In genomic region chr7:130882396-130882795, GRCh38 we compare ENCODE assay signal across 14 cellular contexts.
DNase-seq lines count a peak whose midpoint lies in the region; ATAC-seq lines count a peak whose summit lies in the region.
"Had no signal": no experiment of that assay in that cellular context is flagged by ENCODE, and none has a peak within 500 bp of the region (broad histone marks: within the 10 kb centered on the region; RNA-seq: fewer than 3 reads in every experiment).

No MANE protein-coding gene starts in this region.

- no peaks in the 10 kb centered on the region for H3K9me3 ChIP-seq in SK-N-MC (ENCODE audit: low read depth, low read length)

- H3K4me1 Mint-ChIP-seq in activated naive CD4-positive, alpha-beta T cell treated with anti-CD3 and anti-CD28 coated beads, Interleukin-2, amount 10 ng/mL, durations not matched to agents 7 days and 5 days: peaks cover 27% of the 10 kb centered on the region
- H3K4me1 Mint-ChIP-seq in effector memory CD8-positive, alpha-beta T cell (ENCODE audit: low read depth in 2 of 2): peaks cover 25 to 26% of the 10 kb centered on the region in 2 donors
- peaks cover 42% of the 10 kb centered on the region for H3K4me1 Mint-ChIP-seq in stimulated activated naive CD8-positive, alpha-beta T cell treated with anti-CD3 and anti-CD28 coated beads, Interleukin-15, Interleukin-2, amounts not matched to agents 100 ng/mL and 50 ng/mL, for 24 hours (ENCODE audit: low read depth)

- H3K27me3 Mint-ChIP-seq in activated naive CD4-positive, alpha-beta T cell treated with anti-CD3 and anti-CD28 coated beads, Interleukin-2, amount 10 ng/mL, durations not matched to agents 7 days and 5 days: no peaks in the 10 kb centered on the region
- no peaks in the 10 kb centered on the region for H3K27me3 Mint-ChIP-seq in effector memory CD8-positive, alpha-beta T cell
- H3K27me3 Mint-ChIP-seq in stimulated activated naive CD8-positive, alpha-beta T cell treated with anti-CD3 and anti-CD28 coated beads, Interleukin-15, Interleukin-2, amounts not matched to agents 100 ng/mL and 50 ng/mL, for 24 hours: no peaks in the 10 kb centered on the region

- no peak overlapping the region for H3K4me3 Mint-ChIP-seq in activated naive CD4-positive, alpha-beta T cell treated with anti-CD3 and anti-CD28 coated beads, Interleukin-2, amount 10 ng/mL, durations not matched to agents 7 days and 5 days
- no peak overlapping the region for H3K4me3 Mint-ChIP-seq in effector memory CD8-positive, alpha-beta T cell
- H3K4me3 Mint-ChIP-seq in stimulated activated naive CD8-positive, alpha-beta T cell treated with anti-CD3 and anti-CD28 coated beads, Interleukin-15, Interleukin-2, amounts not matched to agents 100 ng/mL and 50 ng/mL, for 24 hours: no peak overlapping the region
- H3K4me3 Mint-ChIP-seq: T-helper 1 cell treated with Interleukin-12 subunit alpha and Interleukin-12 subunit beta and Interleukin-4 antibody, amounts not matched to agents 30 μg/mL and 1 μg/mL, for 36 hours had no signal

- CTCF ChIA-PET in activated naive CD4-positive, alpha-beta T cell treated with anti-CD3 and anti-CD28 coated beads, Interleukin-2, amount 10 ng/mL, durations not matched to agents 7 days and 5 days (lab: Charles Lee): interaction anchor here (0.6 to 2.0 kb wide), 2 partner anchors 12 to 15 kb away, joined by 3 to 10 read pairs; no protein-coding TSS in a partner anchor

- H3K9ac ChIP-seq in SK-N-MC (ENCODE audit: insufficient read length): no peak overlapping the region

- peaks cover 35 to 65% of the 10 kb centered on the region in 2 donors for H3K36me3 Mint-ChIP-seq in activated naive CD4-positive, alpha-beta T cell treated with anti-CD3 and anti-CD28 coated beads, Interleukin-2, amount 50 U/mL, for 72 hours
- H3K36me3 Mint-ChIP-seq in activated naive CD4-positive, alpha-beta T cell treated with anti-CD3 and anti-CD28 coated beads, Interleukin-2, amount 10 ng/mL, durations not matched to agents 7 days and 5 days: peaks cover 62% of the 10 kb centered on the region
- peaks cover 97% of the 10 kb centered on the region for H3K36me3 Mint-ChIP-seq in effector memory CD8-positive, alpha-beta T cell (ENCODE audit: insufficient read depth)
- peaks cover 89% of the 10 kb centered on the region for H3K36me3 Mint-ChIP-seq in stimulated activated naive CD8-positive, alpha-beta T cell treated with anti-CD3 and anti-CD28 coated beads, Interleukin-15, Interleukin-2, amounts not matched to agents 100 ng/mL and 50 ng/mL, for 24 hours (ENCODE audit: low read depth)

- peak overlapping the region; percentile 49 for H3K27ac ChIP-seq in SK-N-MC
- H3K27ac ChIP-seq: hepatocyte, HL-60 had no signal

- no peaks in the 10 kb centered on the region for H3K9me3 Mint-ChIP-seq in activated naive CD4-positive, alpha-beta T cell treated with anti-CD3 and anti-CD28 coated beads, Interleukin-2, amount 50 U/mL, for 72 hours
- H3K9me3 Mint-ChIP-seq in activated naive CD4-positive, alpha-beta T cell treated with anti-CD3 and anti-CD28 coated beads, Interleukin-2, amount 10 ng/mL, durations not matched to agents 7 days and 5 days: no peaks in the 10 kb centered on the region
- H3K9me3 Mint-ChIP-seq in effector memory CD8-positive, alpha-beta T cell: no peaks in the 10 kb centered on the region
- H3K9me3 Mint-ChIP-seq in stimulated activated naive CD8-positive, alpha-beta T cell treated with anti-CD3 and anti-CD28 coated beads, Interleukin-15, Interleukin-2, amounts not matched to agents 100 ng/mL and 50 ng/mL, for 24 hours: no peaks in the 10 kb centered on the region
- H3K9me3 Mint-ChIP-seq: T-helper 1 cell treated with Interleukin-12 subunit alpha and Interleukin-12 subunit beta and Interleukin-4 antibody, amounts not matched to agents 30 μg/mL and 1 μg/mL, for 36 hours had no signal

- peak in 1 of 2 donors; percentile 7 for ATAC-seq in activated naive CD4-positive, alpha-beta T cell treated with anti-CD3 and anti-CD28 coated beads, Interleukin-2, amount 50 U/mL, for 72 hours
- ATAC-seq in effector memory CD8-positive, alpha-beta T cell (replicated peaks): no peak
- ATAC-seq in GM18861 (IDR thresholded peaks at IDR 0.05; ENCODE audit: unreplicated experiment) (no peak), GM19397 (IDR thresholded peaks at IDR 0.05; ENCODE audit: unreplicated experiment) (no peak)

- no peak overlapping the region for H3K4me3 ChIP-seq in SK-N-MC
- H3K4me3 ChIP-seq: hepatocyte had no signal

- H3K36me3 ChIP-seq in SK-N-MC (ENCODE audit: insufficient read depth, low read length): peaks cover 92% of the 10 kb centered on the region

- no peak for DNase-seq in activated naive CD4-positive, alpha-beta T cell treated with anti-CD3 and anti-CD28 coated beads, Interleukin-2, amount 50 U/mL, for 72 hours (ENCODE audit: low spot score in 2 of 2)
- no peak for DNase-seq in activated naive CD4-positive, alpha-beta T cell treated with anti-CD3 and anti-CD28 coated beads, Interleukin-2, amount 10 ng/mL, durations not matched to agents 7 days and 5 days
- no peak for DNase-seq in SK-N-MC (ENCODE audit: low read depth, low spot score)
- no peak for DNase-seq in effector memory CD8-positive, alpha-beta T cell
- DNase-seq in T1000 (lab: John Stamatoyannopoulos, UW): no peak
- DNase-seq: amygdala, MV-4-11, occipital lobe had no signal

- peak overlapping the region; percentile 71 to 72 for H3K27ac Mint-ChIP-seq in activated naive CD4-positive, alpha-beta T cell treated with anti-CD3 and anti-CD28 coated beads, Interleukin-2, amount 50 U/mL, for 72 hours
- no peak overlapping the region for H3K27ac Mint-ChIP-seq in activated naive CD4-positive, alpha-beta T cell treated with anti-CD3 and anti-CD28 coated beads, Interleukin-2, amount 10 ng/mL, durations not matched to agents 7 days and 5 days
- peak overlapping the region; percentile 39 to 41 for H3K27ac Mint-ChIP-seq in effector memory CD8-positive, alpha-beta T cell
- H3K27ac Mint-ChIP-seq in stimulated activated naive CD8-positive, alpha-beta T cell treated with anti-CD3 and anti-CD28 coated beads, Interleukin-15, Interleukin-2, amounts not matched to agents 100 ng/mL and 50 ng/mL, for 24 hours: peak overlapping the region; percentile 58
- H3K27ac Mint-ChIP-seq: T-helper 1 cell treated with Interleukin-12 subunit alpha and Interleukin-12 subunit beta and Interleukin-4 antibody, amounts not matched to agents 30 μg/mL and 1 μg/mL, for 36 hours had no signal
